In the genomic region with DNA sequence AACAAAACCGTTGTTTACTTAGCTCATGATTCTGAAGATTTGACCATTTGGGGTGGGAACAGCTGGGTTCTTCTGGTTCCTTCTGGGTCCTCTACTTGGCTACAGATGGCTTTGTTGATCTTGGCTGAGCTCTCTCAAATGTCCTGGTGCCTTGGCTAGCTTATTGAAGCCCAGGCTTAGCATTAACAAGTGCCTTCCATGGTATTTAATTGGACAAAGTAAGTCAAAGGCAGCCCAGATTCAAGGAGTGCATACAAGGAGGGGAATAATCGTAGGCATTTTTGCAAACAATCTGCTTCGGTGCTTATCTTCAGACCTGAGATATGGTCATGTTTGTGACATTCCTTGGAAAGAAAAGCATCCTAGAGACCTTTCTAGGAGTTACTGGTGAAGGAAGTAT, we compare ENCODE assay signal across 28 cellular contexts.
"Had no signal": no experiment of that assay in that cellular context is flagged by ENCODE, and none has a peak within 500 bp of the region (broad histone marks: within the 10 kb centered on the region; RNA-seq: fewer than 3 reads in every experiment).

No MANE protein-coding gene starts in this region.

- H3K27me3 Mint-ChIP-seq: brain had no signal

- H3K9me3 ChIP-seq: ascending aorta, mucosa of descending colon, right lobe of liver, testis, transverse colon had no signal

- H3K27me3 ChIP-seq: ascending aorta, cardiac muscle cell, right lobe of liver, testis, transverse colon had no signal

- H3K4me3 ChIP-seq: ascending aorta, cardiac muscle cell, lung, mucosa of descending colon, right lobe of liver, transverse colon had no signal

- DNase-seq: activated CD4-positive, alpha-beta memory T cell treated with anti-CD3 and anti-CD28 coated beads for 36 hours; activated CD4-positive, alpha-beta T cell treated with anti-CD3 and anti-CD28 coated beads for 48 hours; activated CD8-positive, alpha-beta memory T cell treated with anti-CD3 and anti-CD28 coated beads, Interleukin-2, amount 50 U/mL, for 4 hours; activated gamma-delta T cell; activated naive CD4-positive, alpha-beta T cell treated with anti-CD3 and anti-CD28 coated beads, Interleukin-2, amount 10 ng/mL, durations not matched to agents 7 days and 5 days; activated naive CD8-positive, alpha-beta T cell treated with anti-CD3 and anti-CD28 coated beads, Interleukin-2, amount 10 ng/mL, durations not matched to agents 7 days and 5 days; activated T-cell treated with anti-CD3 and anti-CD28 coated beads, Interleukin-2, amount 50 U/mL, for 1 hour; cortex of kidney; effector memory CD8-positive, alpha-beta T cell; erythroblast; foreskin fibroblast; head of caudate nucleus; hippocampal formation; left colon; mucosa of descending colon; posterior cingulate gyrus; right lobe of liver; stimulated activated CD4-positive, alpha-beta T cell treated with anti-CD3 and anti-CD28 coated beads, Interleukin-2, amount 100 ng/mL, for 48 hours; stimulated activated naive CD8-positive, alpha-beta T cell treated with anti-CD3 and anti-CD28 coated beads, Interleukin-15, Interleukin-2, amounts not matched to agents 100 U/mL and 50 U/mL, for 24 hours; T-helper 9 cell; testis; transverse colon had no signal

- H3K4me1 Mint-ChIP-seq: activated naive CD4-positive, alpha-beta T cell treated with anti-CD3 and anti-CD28 coated beads, Interleukin-2, amount 10 ng/mL, durations not matched to agents 7 days and 5 days had no signal

- H3K4me3 Mint-ChIP-seq: activated CD4-positive, alpha-beta memory T cell treated with anti-CD3 and anti-CD28 coated beads for 36 hours; activated naive CD4-positive, alpha-beta T cell treated with anti-CD3 and anti-CD28 coated beads, Interleukin-2, amount 10 ng/mL, durations not matched to agents 7 days and 5 days; activated naive CD8-positive, alpha-beta T cell treated with anti-CD3 and anti-CD28 coated beads, Interleukin-2, amount 10 ng/mL, durations not matched to agents 7 days and 5 days; brain; effector memory CD8-positive, alpha-beta T cell; natural killer cell treated with Interleukin-12 subunit alpha and Interleukin-12 subunit beta and Interleukin-15 and Interleukin-18, amount 100 ng/mL, for 72 hours had no signal

- H3K36me3 Mint-ChIP-seq: activated CD4-positive, alpha-beta memory T cell treated with anti-CD3 and anti-CD28 coated beads for 36 hours; activated naive CD4-positive, alpha-beta T cell treated with anti-CD3 and anti-CD28 coated beads, Interleukin-2, amount 10 ng/mL, durations not matched to agents 7 days and 5 days; activated naive CD8-positive, alpha-beta T cell treated with anti-CD3 and anti-CD28 coated beads, Interleukin-2, amount 10 ng/mL, durations not matched to agents 7 days and 5 days; brain; natural killer cell treated with Interleukin-12 subunit alpha and Interleukin-12 subunit beta and Interleukin-15 and Interleukin-18, amount 100 ng/mL, for 72 hours had no signal

- H3K4me1 ChIP-seq: ascending aorta, right lobe of liver had no signal

- H3K27ac Mint-ChIP-seq: activated CD4-positive, alpha-beta memory T cell treated with anti-CD3 and anti-CD28 coated beads for 36 hours; activated naive CD4-positive, alpha-beta T cell treated with anti-CD3 and anti-CD28 coated beads, Interleukin-2, amount 10 ng/mL, durations not matched to agents 7 days and 5 days; activated naive CD8-positive, alpha-beta T cell treated with anti-CD3 and anti-CD28 coated beads, Interleukin-2, amount 10 ng/mL, durations not matched to agents 7 days and 5 days; effector memory CD8-positive, alpha-beta T cell; natural killer cell treated with Interleukin-12 subunit alpha and Interleukin-12 subunit beta and Interleukin-15 and Interleukin-18, amount 100 ng/mL, for 72 hours had no signal

- H3K27ac ChIP-seq: ascending aorta, cardiac muscle cell, right lobe of liver, transverse colon, VCaP had no signal

- ATAC-seq: effector memory CD8-positive, alpha-beta T cell; left colon; natural killer cell treated with Interleukin-12 subunit alpha and Interleukin-12 subunit beta and Interleukin-15 and Interleukin-18, amount 100 ng/mL, for 72 hours; stimulated activated naive CD8-positive, alpha-beta T cell treated with anti-CD3 and anti-CD28 coated beads, Interleukin-15, Interleukin-2, amounts not matched to agents 100 U/mL and 50 U/mL, for 24 hours had no signal

- H3K9me3 Mint-ChIP-seq: activated CD4-positive, alpha-beta memory T cell treated with anti-CD3 and anti-CD28 coated beads for 36 hours; activated naive CD4-positive, alpha-beta T cell treated with anti-CD3 and anti-CD28 coated beads, Interleukin-2, amount 10 ng/mL, durations not matched to agents 7 days and 5 days; activated naive CD8-positive, alpha-beta T cell treated with anti-CD3 and anti-CD28 coated beads, Interleukin-2, amount 10 ng/mL, durations not matched to agents 7 days and 5 days; effector memory CD8-positive, alpha-beta T cell; natural killer cell treated with Interleukin-12 subunit alpha and Interleukin-12 subunit beta and Interleukin-15 and Interleukin-18, amount 100 ng/mL, for 72 hours had no signal

- H3K36me3 ChIP-seq: ascending aorta, cardiac muscle cell, right lobe of liver, transverse colon had no signal
